ENCODE assay signal across 4 cellular contexts in genomic region chr5:2486373-2486772, GRCh38.
A peak's percentile ranks its signal among the peaks of the same experiment; 100 is the strongest.
TF ChIP-seq lines count a peak whose summit lies in the region.

No MANE protein-coding gene starts in this region.

TF ChIP-seq in HepG2, 621 proteins besides CTCF, POLR2A, EP300 and RAD21:
- TF ChIP-seq MAFK (conservative IDR thresholded peaks at IDR 0.05 in 1 of 2, IDR thresholded peaks at IDR 0.05 in 1 of 2; ENCODE audit: low read length in 2 of 2) (peak; percentile 64 to 88; a peak in 3 of 4 replicates), ZFP82 (CRISPR knock-in tag; IDR thresholded peaks at IDR 0.05; ENCODE audit: borderline replicate concordance) (no peak), MAFF (IDR thresholded peaks at IDR 0.05; ENCODE audit: low read depth, low read length) (peak; percentile 63; the same call in 1 of the 2 replicates), NR2F2 (IDR thresholded peaks at IDR 0.05; ENCODE audit: borderline replicate concordance, low read depth) (no peak)

TF ChIP-seq in A549, 52 proteins besides CTCF, POLR2A, EP300 and RAD21:
- no peak for TF ChIP-seq TP53 (CRISPR knock-in tag; IDR thresholded peaks at IDR 0.05)
- TF ChIP-seq MAFK (IDR thresholded peaks at IDR 0.05; ENCODE audit: partially characterized antibody), result peak; percentile 69

TF ChIP-seq in IMR-90, 13 proteins besides CTCF, POLR2A, EP300 and RAD21:
- TF ChIP-seq CHD1 (IDR thresholded peaks at IDR 0.05; ENCODE audit: low read depth, low read length), result no peak
- TF ChIP-seq MAFK (IDR thresholded peaks at IDR 0.05; ENCODE audit: low read depth, low read length), result peak; percentile 77
- no peak for TF ChIP-seq ELK1 (IDR thresholded peaks at IDR 0.05; ENCODE audit: borderline replicate concordance, low read depth, low read length)

TF ChIP-seq in K562, 482 proteins besides CTCF, POLR2A, EP300 and RAD21:
- TF ChIP-seq MAFK (IDR thresholded peaks at IDR 0.05; ENCODE audit: low read length) (peak; percentile 72), TCF7L2 (IDR thresholded peaks at IDR 0.05; ENCODE audit: low read depth, low read length) (no peak), ZNF316 (IDR thresholded peaks at IDR 0.05) (peak; percentile 84), EGR1 (conservative IDR thresholded peaks at IDR 0.05) (no peak), MAFF (IDR thresholded peaks at IDR 0.05; ENCODE audit: low read length) (peak; percentile 46; the same call in 1 of the 2 replicates), MAFG (tag; conservative IDR thresholded peaks at IDR 0.05) (peak; percentile 44; the same call in 1 of the 2 replicates), C11orf30 (IDR thresholded peaks at IDR 0.05; ENCODE audit: low read depth) (peak; percentile 55; the same call in 1 of the 2 replicates)
TF ChIP-seq in K562: peak in this region for 5.
